In the genomic region with DNA sequence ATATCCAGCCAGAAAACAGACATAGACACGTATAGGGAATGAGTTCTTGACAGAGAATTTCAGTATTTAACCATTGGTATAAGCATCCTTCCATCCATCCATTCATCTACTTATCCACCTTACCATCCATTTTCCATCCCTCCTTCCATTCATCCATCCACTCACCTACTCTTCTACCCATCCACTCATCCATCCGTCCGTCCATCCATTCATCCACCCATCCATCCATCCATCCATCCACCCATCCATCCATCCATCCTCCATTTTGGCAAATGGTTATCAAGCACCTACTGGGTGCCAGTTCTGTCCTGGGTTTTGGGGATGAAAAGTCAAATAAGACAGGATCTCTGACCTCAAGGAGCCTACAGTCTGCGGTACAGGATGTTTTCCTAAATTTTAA, we compare ENCODE assay signal across 17 cellular contexts.
"Had no signal": no experiment of that assay in that cellular context is flagged by ENCODE, and none has a peak within 500 bp of the region (broad histone marks: within the 10 kb centered on the region; RNA-seq: fewer than 3 reads in every experiment).

No MANE protein-coding gene starts in this region.

- ATAC-seq: gastroesophageal sphincter, heart right ventricle, left colon, T-helper 17 cell had no signal

- H3K27ac Mint-ChIP-seq: activated CD4-positive, alpha-beta memory T cell treated with anti-CD3 and anti-CD28 coated beads, Interleukin-2, amount 10 ng/mL, durations not matched to agents 7 days and 5 days had no signal

- H3K36me3 ChIP-seq: gastroesophageal sphincter, heart right ventricle, lower lobe of right lung, pancreas, suprapubic skin, WERI-Rb-1 had no signal

- H3K36me3 Mint-ChIP-seq: mesothelial cell of epicardium had no signal

- H3K27ac ChIP-seq: gastroesophageal sphincter, suprapubic skin, WERI-Rb-1 had no signal

- H3K4me3 Mint-ChIP-seq: activated CD4-positive, alpha-beta memory T cell treated with anti-CD3 and anti-CD28 coated beads, Interleukin-2, amount 10 ng/mL, durations not matched to agents 7 days and 5 days; mesothelial cell of epicardium had no signal

- H3K4me3 ChIP-seq: gastroesophageal sphincter, heart right ventricle, lower lobe of right lung, pancreas, suprapubic skin had no signal

- H3K27me3 ChIP-seq: gastroesophageal sphincter, heart right ventricle, pancreas, suprapubic skin had no signal

- FAIRE-seq: islet of Langerhans, pancreas had no signal

- H3K27me3 Mint-ChIP-seq: activated CD4-positive, alpha-beta memory T cell treated with anti-CD3 and anti-CD28 coated beads, Interleukin-2, amount 10 ng/mL, durations not matched to agents 7 days and 5 days; T-helper 17 cell had no signal

- DNase-seq: activated CD4-positive, alpha-beta memory T cell treated with anti-CD3 and anti-CD28 coated beads, Interleukin-2, amount 10 ng/mL, durations not matched to agents 7 days and 5 days; activated CD4-positive, alpha-beta T cell treated with anti-CD3 and anti-CD28 coated beads for 4 hours; activated naive CD4-positive, alpha-beta T cell treated with Interleukin-2 at 50 U/mL for 16 hours; anterior cingulate cortex; heart right ventricle; left colon; lower lobe of right lung; pancreas; stimulated activated CD4-positive, alpha-beta T cell treated with anti-CD3 and anti-CD28 coated beads, Interleukin-12 subunit alpha, Interleukin-12 subunit beta, amount 100 ng/mL, for 4 hours; stimulated activated naive CD4-positive, alpha-beta T cell; T-helper 17 cell; trophoblast cell; WERI-Rb-1 had no signal

- H3K9me3 ChIP-seq: gastroesophageal sphincter, lower lobe of right lung, pancreas, suprapubic skin had no signal
